In genomic region chr14:104598461-104599273, GRCh38 we compare ENCODE assay signal across 18 cellular contexts. TPM values are rescaled to one million over a fixed set of nuclear protein-coding genes. Genes with fewer than 3 reads are reported as not detected.
DNase-seq lines count a peak whose midpoint lies in the region; ATAC-seq and TF ChIP-seq lines count a peak whose summit lies in the region.
"Had no signal": no experiment of that assay in that cellular context is flagged by ENCODE, and none has a peak within 500 bp of the region (broad histone marks: within the 10 kb centered on the region; RNA-seq: fewer than 3 reads in every experiment).

No MANE protein-coding gene starts in this region.

- POLR2A ChIA-PET in T-cell (lab: Charles Lee): interaction anchor here in 1 of 2 donors (0.5 kb wide), 1 partner anchor 104 kb away, joined by 5 read pairs; no protein-coding TSS in a partner anchor

- CTCF ChIA-PET in T-cell (lab: Charles Lee): no interaction called here

- no peak for ATAC-seq in Right ventricle myocardium superior (ENCODE audit: poor library complexity)
- no peak for ATAC-seq in GM21390 (IDR thresholded peaks at IDR 0.05; ENCODE audit: unreplicated experiment)
- ATAC-seq in GM18907 (IDR thresholded peaks at IDR 0.05; ENCODE audit: unreplicated experiment): no peak
- no peak for ATAC-seq in T-cell (replicated peaks in 1 of 4)
- ATAC-seq: HCT116, left lobe of liver had no signal

- no peak overlapping the region for H3K4me3 ChIP-seq in fibroblast of villous mesenchyme (ENCODE audit: low read depth, low read length)

- no peaks in the 10 kb centered on the region for H3K9me3 Mint-ChIP-seq in T-cell
- H3K9me3 Mint-ChIP-seq: CD4-positive, alpha-beta memory T cell; dendritic cell treated with granulocyte-macrophage colony-stimulating factor and Interleukin-4, amounts not matched to agents 40 ng/mL and 50 ng/mL, for 4 days had no signal

- no peak overlapping the region for H3K27ac Mint-ChIP-seq in T-cell
- H3K27ac Mint-ChIP-seq: CD4-positive, alpha-beta memory T cell; dendritic cell treated with granulocyte-macrophage colony-stimulating factor and Interleukin-4, amounts not matched to agents 40 ng/mL and 50 ng/mL, for 4 days had no signal

- intact Hi-C loops in Right ventricle myocardium superior (cut with DNase I): no loop called here
- intact Hi-C loops in cardiac septum (cut with DNase I): no loop called here

- peaks cover 13 to 48% of the 10 kb centered on the region in 2 donors for H3K27me3 Mint-ChIP-seq in T-cell

- H3K4me1 Mint-ChIP-seq in T-cell: peaks cover 0 to 6% (median 0%) of the 10 kb centered on the region in 3 donors

- H3K4me3 Mint-ChIP-seq in T-cell: no peak overlapping the region
- H3K4me3 Mint-ChIP-seq: CD4-positive, alpha-beta memory T cell; dendritic cell treated with granulocyte-macrophage colony-stimulating factor and Interleukin-4, amounts not matched to agents 40 ng/mL and 50 ng/mL, for 4 days had no signal

- TF ChIP-seq CTCF in fibroblast of villous mesenchyme (IDR thresholded peaks at IDR 0.05; ENCODE audit: insufficient read depth, low read depth, low read length): no peak

- peak; percentile 36 for DNase-seq in Right ventricle myocardium superior
- no peak for DNase-seq in cardiac septum (ENCODE audit: low spot score)
- peak; percentile 71 for DNase-seq in NCI-H446 treated with DMSO at 0.1 percent for 48 hours (lab: John Stamatoyannopoulos, UW)
- peak; percentile 13 for DNase-seq in fibroblast of villous mesenchyme (ENCODE audit: low read depth)
- peak; percentile 47 for DNase-seq in superior temporal gyrus (ENCODE audit: extremely low spot score)
- DNase-seq in T-cell: no peak
- DNase-seq: activated CD4-positive, CD25-positive, alpha-beta regulatory T cell; brain microvascular endothelial cell; CD4-positive, alpha-beta memory T cell; NCI-H2171 treated with DMSO at 0.1 percent for 48 hours; occipital lobe; stimulated activated CD4-positive, alpha-beta T cell treated with anti-CD3 and anti-CD28 coated beads, Interleukin-4, amount 100 ng/mL, for 1 hour had no signal

- H3K36me3 Mint-ChIP-seq in T-cell: no peaks in the 10 kb centered on the region
- H3K36me3 Mint-ChIP-seq: CD4-positive, alpha-beta memory T cell had no signal

RNA-seq across cellular contexts. Expression of gene TMEM179, which starts 5.9 kb away (rescaled TPM):
- total RNA-seq in Right ventricle myocardium superior (not detected), cardiac septum (0.89 TPM), fibroblast of villous mesenchyme (under 0.01 TPM in 1 of 2 replicates, not detected in the other), T-cell (not detected)
- total RNA-seq: CD4-positive, alpha-beta memory T cell had no signal

RNA-seq across cellular contexts. Expression of gene C14orf180, which starts 19.1 kb away (rescaled TPM):
- total RNA-seq in Right ventricle myocardium superior (42.5 TPM), cardiac septum (67.8 TPM), fibroblast of villous mesenchyme (not detected in 2 replicates), T-cell (not detected)
- total RNA-seq: CD4-positive, alpha-beta memory T cell; frontal cortex; occipital lobe had no signal

Comparison
In these comparisons a context has a peak if more than half of its experiments do, and no peak if none do; other contexts are left out.
1. DNase-seq: peak in Right ventricle myocardium superior (single experiment), NCI-H446 treated with DMSO at 0.1 percent for 48 hours (single experiment), fibroblast of villous mesenchyme (single experiment) and superior temporal gyrus (single experiment); none in cardiac septum (single experiment) and T-cell (0 of 34).
2. RNA of gene C14orf180, which starts 19.1 kb away (total RNA-seq): 67.8 TPM in cardiac septum (single experiment) and 42.5 TPM in Right ventricle myocardium superior (single experiment); not detected in fibroblast of villous mesenchyme and not detected in T-cell; every median in the first group is over 10 times any median in the second.